ENCODE assay signal across 8 cellular contexts in genomic region chr7:21256310-21256877, GRCh38.
DNase-seq lines count a peak whose midpoint lies in the region; ATAC-seq and TF ChIP-seq lines count a peak whose summit lies in the region.

No MANE protein-coding gene starts in this region.

- H3K4me1 ChIP-seq in aorta (ENCODE audit: control insufficient read depth in 1 of 2, insufficient read depth in 2 of 2, low read length in 2 of 2), result no peaks in the 10 kb centered on the region

- intact Hi-C loops in aorta (cut with DNase I), result loop anchor here (10.0 kb wide), 2 partner anchors 248 to 748 kb away; no protein-coding TSS in a partner anchor

- H3K4me3 Mint-ChIP-seq in endothelial cell (ENCODE audit: unreplicated experiment), result no peak overlapping the region

- in situ Hi-C loops in KBM-7 (cut with MboI; ENCODE audit: low pct_unique_long_range_greater_than_20kb, low sequenced_read_pairs), result loop anchor here (25.0 kb wide), 1 partner anchor 256 kb away; no protein-coding TSS in a partner anchor

- H3K36me3 Mint-ChIP-seq in endothelial cell (ENCODE audit: low read depth, unreplicated experiment), result no peaks in the 10 kb centered on the region

- peaks cover 0 to 2% of the 10 kb centered on the region in 2 donors for H3K27me3 ChIP-seq in aorta (ENCODE audit: control insufficient read depth in 1 of 2, insufficient read depth in 2 of 2, low read length in 1 of 2)

- no peaks in the 10 kb centered on the region for H3K36me3 ChIP-seq in aorta (ENCODE audit: control insufficient read depth in 1 of 2, insufficient read depth in 2 of 2, low read length in 1 of 2)

- no peak overlapping the region for H3K27ac Mint-ChIP-seq in endothelial cell (ENCODE audit: unreplicated experiment)

- H3K4me1 Mint-ChIP-seq in endothelial cell (ENCODE audit: unreplicated experiment), result peaks cover under 1% of the 10 kb centered on the region

- TF ChIP-seq CTCF in endothelial cell (IDR thresholded peaks at IDR 0.05; ENCODE audit: unreplicated experiment), result peak; percentile 80

- WGBS in aorta, 2 donors, result 10% methylated on average over 3 of the region's 3 CpGs

- H3K27me3 Mint-ChIP-seq in endothelial cell (ENCODE audit: unreplicated experiment), result no peaks in the 10 kb centered on the region

- no peak overlapping the region for H3K27ac ChIP-seq in aorta (ENCODE audit: low read depth in 1 of 2, low read length in 2 of 2)

- ATAC-seq in aorta (ENCODE audit: low FRiP score) (no peak), HG03442 (IDR thresholded peaks at IDR 0.05; ENCODE audit: unreplicated experiment) (no peak)

- DNase-seq in NCI-H524 (lab: John Stamatoyannopoulos, UW) (peak; percentile 21 to 33), NCI-H524 treated with DMSO at 0.1 percent for 48 hours (lab: John Stamatoyannopoulos, UW) (no peak), KBM-7 (peak; percentile 18), RPMI7951 (ENCODE audit: low read depth) (peak; percentile 39), endothelial cell (ENCODE audit: low spot score) (peak; percentile 16), pons (ENCODE audit: low spot score) (peak; percentile 80), aorta (no peak)

- H3K9me3 ChIP-seq in aorta (ENCODE audit: control insufficient read depth, low read length), result no peaks in the 10 kb centered on the region

- no peak overlapping the region for H3K4me3 ChIP-seq in aorta (ENCODE audit: low read length in 2 of 2)

- H3K9me3 Mint-ChIP-seq in endothelial cell (ENCODE audit: unreplicated experiment), result no peaks in the 10 kb centered on the region

Comparison
In these comparisons a context has a peak if more than half of its experiments do, and no peak if none do; other contexts are left out.
1. DNase-seq: peak in NCI-H524 (2 of 2), KBM-7 (single experiment), RPMI7951 (single experiment), endothelial cell (single experiment) and pons (single experiment); none in NCI-H524 treated with DMSO at 0.1 percent for 48 hours (single experiment) and aorta (0 of 2).